ENCODE assay signal across 12 cellular contexts in genomic region chr9:113502427-113503008, GRCh38. TPM values are rescaled to one million over a fixed set of nuclear protein-coding genes. Genes with fewer than 3 reads are reported as not detected.
DNase-seq lines count a peak whose midpoint lies in the region; ATAC-seq and TF ChIP-seq lines count a peak whose summit lies in the region.
"Had no signal": no experiment of that assay in that cellular context is flagged by ENCODE, and none has a peak within 500 bp of the region (broad histone marks: within the 10 kb centered on the region; RNA-seq: fewer than 3 reads in every experiment).

No MANE protein-coding gene starts in this region.

- H3K27me3 ChIP-seq in right cardiac atrium (ENCODE audit: control insufficient read depth, insufficient read depth) = no peaks in the 10 kb centered on the region
- no peaks in the 10 kb centered on the region for H3K27me3 ChIP-seq in aorta (ENCODE audit: control insufficient read depth in 1 of 2, insufficient read depth in 2 of 2, low read length in 1 of 2)
- H3K27me3 ChIP-seq: SJSA1 had no signal

- no peaks in the 10 kb centered on the region for H3K36me3 Mint-ChIP-seq in osteocyte (ENCODE audit: unreplicated experiment)
- H3K36me3 Mint-ChIP-seq: activated CD8-positive, alpha-beta memory T cell treated with anti-CD3 and anti-CD28 coated beads, Interleukin-2, amount 10 ng/mL, durations not matched to agents 7 days and 5 days had no signal

- H3K9me3 Mint-ChIP-seq in osteocyte (ENCODE audit: unreplicated experiment) = no peaks in the 10 kb centered on the region

- no peaks in the 10 kb centered on the region for H3K27me3 Mint-ChIP-seq in osteocyte (ENCODE audit: unreplicated experiment)
- H3K27me3 Mint-ChIP-seq: activated CD8-positive, alpha-beta memory T cell treated with anti-CD3 and anti-CD28 coated beads, Interleukin-2, amount 10 ng/mL, durations not matched to agents 7 days and 5 days had no signal

- intact Hi-C loops in Right ventricle myocardium superior (cut with DNase I) = no loop called here
- intact Hi-C loops in Right ventricle myocardium inferior (cut with DNase I) = loop anchor here (5.0 kb wide), 2 partner anchors 45 to 85 kb away; no protein-coding TSS in a partner anchor
- intact Hi-C loops in right cardiac atrium (cut with DNase I) = loop anchor here in 3 of 4 donors (10.0 kb wide), 1 partner anchor 48 kb away; no protein-coding TSS in a partner anchor
- intact Hi-C loops in aorta (cut with DNase I) = no loop called here

- H3K4me1 ChIP-seq in right cardiac atrium (ENCODE audit: control insufficient read depth, insufficient read depth, low read length) (peaks cover 28% of the 10 kb centered on the region), aorta (ENCODE audit: control insufficient read depth in 1 of 2, insufficient read depth in 2 of 2, low read length in 2 of 2) (peaks cover 0 to 8% of the 10 kb centered on the region in 2 donors)

- H3K4me1 Mint-ChIP-seq in osteocyte (ENCODE audit: unreplicated experiment) = peaks cover 46% of the 10 kb centered on the region

- peak overlapping the region; percentile 92 for H3K27ac ChIP-seq in right cardiac atrium (ENCODE audit: low read length)
- peak overlapping the region; percentile 29 to 37 for H3K27ac ChIP-seq in aorta (ENCODE audit: low read depth in 1 of 2, low read length in 2 of 2)
- H3K27ac ChIP-seq: SJSA1 had no signal

- no peaks in the 10 kb centered on the region for H3K36me3 ChIP-seq in aorta (ENCODE audit: control insufficient read depth in 1 of 2, insufficient read depth in 2 of 2, low read length in 1 of 2)
- H3K36me3 ChIP-seq: SJSA1 had no signal

- DNase-seq in Right ventricle myocardium superior (no peak), Right ventricle myocardium inferior (ENCODE audit: missing footprints) (no peak), right cardiac atrium (peak in 1 of 3 donors; percentile 54), osteocyte (ENCODE audit: extremely low spot score, unreplicated experiment) (no peak), aorta (no peak), GM19240 (ENCODE audit: insufficient read length, low spot score) (no peak), HPDE6-E6E7 (ENCODE audit: extremely low spot score) (no peak)
- DNase-seq: activated CD8-positive, alpha-beta memory T cell treated with anti-CD3 and anti-CD28 coated beads, Interleukin-2, amount 10 ng/mL, durations not matched to agents 7 days and 5 days; H7; NCI-H2081 had no signal

- WGBS in right cardiac atrium = 57% methylated on average over 4 of the region's 4 CpGs
- WGBS in aorta, 2 donors = 68 to 84% methylated on average over 4 of the region's 4 CpGs

- TF ChIP-seq CTCF in osteocyte (IDR thresholded peaks at IDR 0.05) = no peak

- no peak overlapping the region for H3K4me3 Mint-ChIP-seq in osteocyte (ENCODE audit: unreplicated experiment)
- H3K4me3 Mint-ChIP-seq: activated CD8-positive, alpha-beta memory T cell treated with anti-CD3 and anti-CD28 coated beads, Interleukin-2, amount 10 ng/mL, durations not matched to agents 7 days and 5 days had no signal

- peak overlapping the region; percentile 8 for H3K27ac Mint-ChIP-seq in osteocyte (ENCODE audit: unreplicated experiment)
- H3K27ac Mint-ChIP-seq: activated CD8-positive, alpha-beta memory T cell treated with anti-CD3 and anti-CD28 coated beads, Interleukin-2, amount 10 ng/mL, durations not matched to agents 7 days and 5 days had no signal

- no peaks in the 10 kb centered on the region for H3K9me3 ChIP-seq in right cardiac atrium (ENCODE audit: control insufficient read depth, low read length)
- H3K9me3 ChIP-seq in aorta (ENCODE audit: control insufficient read depth, low read length) = no peaks in the 10 kb centered on the region
- H3K9me3 ChIP-seq: SJSA1 had no signal

- H3K4me3 ChIP-seq in right cardiac atrium (ENCODE audit: low read length) (peak overlapping the region; percentile 59), aorta (ENCODE audit: low read length in 2 of 2) (no peak overlapping the region)
- H3K4me3 ChIP-seq: SJSA1 had no signal

- ATAC-seq in Right ventricle myocardium superior (ENCODE audit: poor library complexity) (peak; percentile 9), Right ventricle myocardium inferior (no peak), right cardiac atrium (peak in 1 of 2 donors; percentile 5), aorta (ENCODE audit: low FRiP score) (no peak), GM21825 (IDR thresholded peaks at IDR 0.05; ENCODE audit: unreplicated experiment) (no peak)
- ATAC-seq: activated CD8-positive, alpha-beta memory T cell treated with anti-CD3 and anti-CD28 coated beads, Interleukin-2, amount 10 ng/mL, durations not matched to agents 7 days and 5 days had no signal

RNA-seq across cellular contexts. Expression of gene RGS3, which starts 39.0 kb away (rescaled TPM):
- total RNA-seq in Right ventricle myocardium superior (138 TPM), Right ventricle myocardium inferior (139 TPM), right cardiac atrium (100 to 1,000 TPM; 139 to 184 (median 166) TPM), osteocyte (53.8 and 67.8 TPM in 2 replicates), aorta (100 to 1,000 TPM; 157 to 161 TPM)
- polyA plus RNA-seq in right cardiac atrium (107 TPM), aorta (100 to 1,000 TPM in 1 of 2 donors, 10 to 100 TPM in 1; 74.3 to 142 TPM)

Comparison
In these comparisons a context has a peak if more than half of its experiments do, and no peak if none do; other contexts are left out.
1. intact Hi-C loops: an anchor here in Right ventricle myocardium inferior (5.0 kb wide) and right cardiac atrium (10.0 kb wide); none called in Right ventricle myocardium superior and aorta.